In genomic region chr4:108758498-108758897, GRCh38 we compare ENCODE assay signal across 36 cellular contexts. TPM values are rescaled to one million over a fixed set of nuclear protein-coding genes. Genes with fewer than 3 reads are reported as not detected.
DNase-seq lines count a peak whose midpoint lies in the region; ATAC-seq and TF ChIP-seq lines count a peak whose summit lies in the region.
"Had no signal": no experiment of that assay in that cellular context is flagged by ENCODE, and none has a peak within 500 bp of the region (broad histone marks: within the 10 kb centered on the region; RNA-seq: fewer than 3 reads in every experiment).

No MANE protein-coding gene starts in this region.

- no peak overlapping the region for H3K4me3 Mint-ChIP-seq in osteocyte (ENCODE audit: unreplicated experiment)
- H3K4me3 Mint-ChIP-seq: B cell; CD4-positive, alpha-beta memory T cell; CD4-positive, alpha-beta T cell; CD4-positive, CD25-positive, alpha-beta regulatory T cell; CD8-positive, alpha-beta memory T cell; CD8-positive, alpha-beta T cell had no signal

- DNase-seq in caudate nucleus (lab: John Stamatoyannopoulos, UW) = no peak
- DNase-seq in osteocyte (ENCODE audit: extremely low spot score, unreplicated experiment) = peak; percentile 64
- no peak for DNase-seq in dermis blood vessel endothelial cell
- DNase-seq in stimulated activated CD4-positive, alpha-beta T cell treated with anti-CD3 and anti-CD28 coated beads, Interleukin-2, amount 100 ng/mL, for 24 hours = no peak
- DNase-seq: 8988T; ACHN; AML-193; BE2C; C1 segment of cervical spinal cord; Caco-2; Calu3; CD4-positive, alpha-beta memory T cell; CD4-positive, alpha-beta T cell; CD4-positive, CD25-positive, alpha-beta regulatory T cell; CD8-positive, alpha-beta memory T cell; CD8-positive, alpha-beta T cell; COR-L47; DMS 273 treated with DMSO at 0.1 percent for 48 hours; DMS153; DMS53; DMS79; DMS79 treated with DMSO at 0.1 percent for 48 hours; DND-41; EL had no signal

- H3K27ac ChIP-seq in caudate nucleus (ENCODE audit: low read depth, low read length) (peak overlapping the region; percentile 67), cingulate gyrus (ENCODE audit: low read depth, low read length) (peak overlapping the region; percentile 39), layer of hippocampus (ENCODE audit: low read depth, low read length) (peak overlapping the region; percentile 38)
- H3K27ac ChIP-seq: 22Rv1; A549; BLaER1; BLaER1 treated with 17β-estradiol and CSF1 and Interleukin-3, amounts not matched to agents 10 nM and 100 nM; C4-2B had no signal

- H3K27me3 Mint-ChIP-seq in osteocyte (ENCODE audit: unreplicated experiment) = peaks cover 27% of the 10 kb centered on the region

- ATAC-seq in HG03139 (IDR thresholded peaks at IDR 0.05; ENCODE audit: unreplicated experiment) (no peak), GM21737 (IDR thresholded peaks at IDR 0.05; ENCODE audit: unreplicated experiment) (no peak)
- ATAC-seq: A549; CD8-positive, alpha-beta T cell had no signal

- no peak overlapping the region for H3K27ac Mint-ChIP-seq in osteocyte (ENCODE audit: unreplicated experiment)
- H3K27ac Mint-ChIP-seq: B cell; CD14-positive monocyte; CD4-positive, alpha-beta memory T cell; CD4-positive, alpha-beta T cell; CD4-positive, CD25-positive, alpha-beta regulatory T cell; CD8-positive, alpha-beta memory T cell; CD8-positive, alpha-beta T cell had no signal

- no peaks in the 10 kb centered on the region for H3K9me3 Mint-ChIP-seq in osteocyte (ENCODE audit: unreplicated experiment)
- H3K9me3 Mint-ChIP-seq: CD4-positive, alpha-beta T cell; CD8-positive, alpha-beta T cell had no signal

- no peak for TF ChIP-seq CTCF in osteocyte (IDR thresholded peaks at IDR 0.05)

- peaks cover 10% of the 10 kb centered on the region for H3K4me1 Mint-ChIP-seq in osteocyte (ENCODE audit: unreplicated experiment)

- no peaks in the 10 kb centered on the region for H3K36me3 Mint-ChIP-seq in osteocyte (ENCODE audit: unreplicated experiment)
- H3K36me3 Mint-ChIP-seq: CD4-positive, alpha-beta memory T cell; CD4-positive, CD25-positive, alpha-beta regulatory T cell; CD8-positive, alpha-beta T cell had no signal

- H3K27me3 ChIP-seq in layer of hippocampus (ENCODE audit: control insufficient read depth, insufficient read depth, low read length) = no peaks in the 10 kb centered on the region

RNA-seq across cellular contexts. Expression of gene ETNPPL, which starts 4.4 kb away (rescaled TPM):
- total RNA-seq in osteocyte (not detected in 2 replicates), dermis blood vessel endothelial cell (not detected in 2 replicates)
- total RNA-seq: A172; B cell; Caco-2; CD4-positive, alpha-beta memory T cell; CD4-positive, alpha-beta T cell; CD4-positive, CD25-positive, alpha-beta regulatory T cell; CD8-positive, alpha-beta memory T cell; CD8-positive, alpha-beta T cell had no signal
